27 cellular contexts compared by ENCODE assay signal in the genomic region with DNA sequence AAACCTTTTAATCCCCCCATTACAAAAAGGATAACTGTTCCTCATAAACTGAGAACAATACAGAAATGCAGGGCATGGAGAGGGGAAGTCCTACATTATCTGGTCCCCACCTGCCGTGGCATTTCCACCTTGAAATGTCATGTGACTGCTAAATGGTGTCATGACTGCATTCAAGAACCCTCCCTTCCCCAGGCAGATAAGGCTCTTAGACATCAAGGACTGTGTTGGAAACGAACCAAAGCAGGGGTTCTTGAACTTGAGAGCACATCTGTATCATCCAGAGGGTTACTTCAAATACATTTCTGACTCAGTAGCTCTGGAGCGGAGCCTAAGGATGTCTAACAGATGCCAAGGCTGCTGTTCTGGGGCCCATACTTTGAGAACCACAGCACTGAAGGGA. TPM values are rescaled to one million over a fixed set of nuclear protein-coding genes. Genes with fewer than 3 reads are reported as not detected.
"Had no signal": no experiment of that assay in that cellular context is flagged by ENCODE, and none has a peak within 500 bp of the region (broad histone marks: within the 10 kb centered on the region; RNA-seq: fewer than 3 reads in every experiment).

No MANE protein-coding gene starts in this region.

- H3K4me1 Mint-ChIP-seq: activated CD4-positive, alpha-beta T cell treated with anti-CD3 and anti-CD28 coated beads, Interleukin-2, amount 10 ng/mL, durations not matched to agents 7 days and 5 days; immature natural killer cell; T-cell had no signal

- H3K27me3 ChIP-seq: breast epithelium, hepatocyte, left lung, right atrium auricular region, upper lobe of left lung had no signal

- H2AFZ ChIP-seq: hepatocyte had no signal

- H3K27ac ChIP-seq: hepatocyte, left lung, prostate gland, right atrium auricular region, thoracic aorta, upper lobe of left lung, WERI-Rb-1 had no signal

- H3K9me3 ChIP-seq: breast epithelium, left lung, prostate gland, right atrium auricular region, thoracic aorta, upper lobe of left lung had no signal

- H3K4me3 ChIP-seq: breast epithelium, hepatocyte, left lung, lung, prostate gland, right atrium auricular region, thoracic aorta, upper lobe of left lung had no signal

- H3K27me3 Mint-ChIP-seq: activated CD4-positive, alpha-beta T cell treated with anti-CD3 and anti-CD28 coated beads, Interleukin-2, amount 10 ng/mL, durations not matched to agents 7 days and 5 days; activated CD8-positive, alpha-beta memory T cell treated with anti-CD3 and anti-CD28 coated beads, Interleukin-2, amount 10 ng/mL, durations not matched to agents 7 days and 5 days; activated CD8-positive, alpha-beta T cell treated with anti-CD3 and anti-CD28 coated beads for 36 hours; T-cell had no signal

- H3K4me3 Mint-ChIP-seq: activated CD4-positive, alpha-beta T cell treated with anti-CD3 and anti-CD28 coated beads, Interleukin-2, amount 10 ng/mL, durations not matched to agents 7 days and 5 days; activated CD8-positive, alpha-beta memory T cell treated with anti-CD3 and anti-CD28 coated beads, Interleukin-2, amount 10 ng/mL, durations not matched to agents 7 days and 5 days; activated CD8-positive, alpha-beta T cell treated with anti-CD3 and anti-CD28 coated beads for 36 hours; immature natural killer cell; naive thymus-derived CD4-positive, alpha-beta T cell; T-cell; T-helper 2 cell treated with Interferon-gamma antibody and Interleukin-4, amounts not matched to agents 5 μg/mL and 100 μg/mL, for 36 hours had no signal

- DNase-seq: activated CD4-positive, alpha-beta T cell treated with anti-CD3 and anti-CD28 coated beads, Interleukin-2, amount 10 ng/mL, durations not matched to agents 7 days and 5 days; activated CD4-positive, CD25-positive, alpha-beta regulatory T cell treated with anti-CD3 and anti-CD28 coated beads, Interleukin-2, amount 50 U/mL, for 72 hours; activated CD8-positive, alpha-beta memory T cell treated with anti-CD3 and anti-CD28 coated beads, Interleukin-2, amount 10 ng/mL, durations not matched to agents 7 days and 5 days; activated CD8-positive, alpha-beta T cell treated with anti-CD3 and anti-CD28 coated beads for 36 hours; activated effector memory CD4-positive, alpha-beta T cell treated with anti-CD3 and anti-CD28 coated beads, Interleukin-2, amount 50 U/mL, for 16 hours; activated naive CD4-positive, alpha-beta T cell treated with anti-CD3 and anti-CD28 coated beads, Interleukin-2, amount 50 U/mL, for 16 hours; activated T-cell treated with anti-CD3 and anti-CD28 coated beads for 4 hours; cerebellar nuclear complex; glutamatergic neuron; immature natural killer cell; left lung; naive thymus-derived CD4-positive, alpha-beta T cell; stimulated activated CD4-positive, alpha-beta T cell treated with anti-CD3 and anti-CD28 coated beads, Interleukin-4, amount 100 ng/mL, for 24 hours; stimulated activated naive CD4-positive, alpha-beta T cell treated with Interleukin-2 at 50 U/mL for 16 hours; T-cell; upper lobe of left lung; WERI-Rb-1 had no signal

- H3K36me3 ChIP-seq: breast epithelium, prostate gland, right atrium auricular region, thoracic aorta had no signal

- H3K36me3 Mint-ChIP-seq: activated CD8-positive, alpha-beta memory T cell treated with anti-CD3 and anti-CD28 coated beads, Interleukin-2, amount 10 ng/mL, durations not matched to agents 7 days and 5 days; immature natural killer cell; naive thymus-derived CD4-positive, alpha-beta T cell; T-cell had no signal

- H3K4me2 ChIP-seq: hepatocyte had no signal

- H3K27ac Mint-ChIP-seq: activated CD4-positive, alpha-beta T cell treated with anti-CD3 and anti-CD28 coated beads, Interleukin-2, amount 10 ng/mL, durations not matched to agents 7 days and 5 days; activated CD8-positive, alpha-beta memory T cell treated with anti-CD3 and anti-CD28 coated beads, Interleukin-2, amount 10 ng/mL, durations not matched to agents 7 days and 5 days; activated CD8-positive, alpha-beta T cell treated with anti-CD3 and anti-CD28 coated beads for 36 hours; T-cell; T-helper 2 cell treated with Interferon-gamma antibody and Interleukin-4, amounts not matched to agents 5 μg/mL and 100 μg/mL, for 36 hours had no signal

- H3K9me3 Mint-ChIP-seq: activated CD4-positive, alpha-beta T cell treated with anti-CD3 and anti-CD28 coated beads, Interleukin-2, amount 10 ng/mL, durations not matched to agents 7 days and 5 days; activated CD8-positive, alpha-beta T cell treated with anti-CD3 and anti-CD28 coated beads for 36 hours; immature natural killer cell; naive thymus-derived CD4-positive, alpha-beta T cell; T-cell; T-helper 2 cell treated with Interferon-gamma antibody and Interleukin-4, amounts not matched to agents 5 μg/mL and 100 μg/mL, for 36 hours had no signal

RNA-seq across cellular contexts. Expression of a gene that starts 43.6 kb away (rescaled TPM):
- total RNA-seq: breast epithelium, fibroblast of lung, frontal cortex, hepatocyte, osteocyte, right atrium auricular region had no signal
- polyA plus RNA-seq: fibroblast of lung; naive thymus-derived CD4-positive, alpha-beta T cell had no signal
